ENCODE assay signal across 8 cellular contexts in genomic region chr6:31575335-31575901, GRCh38. TPM values are rescaled to one million over a fixed set of nuclear protein-coding genes. Genes with fewer than 3 reads are reported as not detected.
DNase-seq lines count a peak whose midpoint lies in the region; ATAC-seq and TF ChIP-seq lines count a peak whose summit lies in the region.

TNF (plus strand) TSS chr6:31575565; CDS start chr6:31575742, 177 bp downstream.

- peak within 1 kb of the TSS; percentile 99 for H3K4me3 Mint-ChIP-seq in activated naive CD4-positive, alpha-beta T cell treated with anti-CD3 and anti-CD28 coated beads, Interleukin-2, amount 50 U/mL, for 24 hours
- peak within 1 kb of the TSS; percentile 86 to 97 for H3K4me3 Mint-ChIP-seq in stimulated activated naive CD8-positive, alpha-beta T cell treated with anti-CD3 and anti-CD28 coated beads, Interleukin-15, amount 100 ng/mL, for 72 hours
- H3K4me3 Mint-ChIP-seq in endothelial cell (ENCODE audit: unreplicated experiment) (no peak within 1 kb of the TSS), mesothelial cell of epicardium (no peak within 1 kb of the TSS)

- H3K27ac ChIP-seq in DND-41 (ENCODE audit: low read length) (peak within 1 kb of the TSS; percentile 76), mesenchymal stem cell (ENCODE audit: low read length, poor library complexity, severe bottlenecking) (no peak within 1 kb of the TSS)

- H3K18ac ChIP-seq in mesenchymal stem cell (ENCODE audit: low read depth in 1 of 2, low read length in 2 of 2), result no peak within 1 kb of the TSS

- H3K23ac ChIP-seq in mesenchymal stem cell (ENCODE audit: low read length in 2 of 2), result no peak within 1 kb of the TSS

- no peak within 1 kb of the TSS for H3K4ac ChIP-seq in mesenchymal stem cell (ENCODE audit: low read depth in 1 of 2, low read length in 2 of 2)

- no peak within 1 kb of the TSS for H2BK15ac ChIP-seq in mesenchymal stem cell (ENCODE audit: low read depth, poor library complexity, severe bottlenecking)

- no peaks in the 10 kb centered on the region for H3K36me3 ChIP-seq in DND-41 (ENCODE audit: insufficient read depth, low read length)
- H3K36me3 ChIP-seq in mesenchymal stem cell (ENCODE audit: control insufficient read depth in 1 of 2, insufficient read depth in 2 of 2, low read depth in 1 of 2, low read length in 2 of 2), result no peaks in the 10 kb centered on the region

- peak within 1 kb of the TSS; percentile 66 for H3K4me2 ChIP-seq in DND-41 (ENCODE audit: insufficient read depth, low read length)
- no peak within 1 kb of the TSS for H3K4me2 ChIP-seq in mesenchymal stem cell (ENCODE audit: low read length, poor library complexity, severe bottlenecking)

- H4K91ac ChIP-seq in mesenchymal stem cell (ENCODE audit: low read length), result peak within 1 kb of the TSS; percentile 11

- H3K14ac ChIP-seq in mesenchymal stem cell (ENCODE audit: low read length in 2 of 2), result no peak within 1 kb of the TSS

- DNase-seq in DND-41 (peak; percentile 92), mesenchymal stem cell (no peak), endothelial cell (ENCODE audit: low spot score) (no peak), mesothelial cell of epicardium (ENCODE audit: low spot score in 2 of 2, unreplicated experiment in 2 of 2) (no peak)
- peak; percentile 57 to 74 for DNase-seq in stimulated activated naive CD8-positive, alpha-beta T cell treated with anti-CD3 and anti-CD28 coated beads, Interleukin-15, amount 100 ng/mL, for 72 hours

- TF ChIP-seq CTCF in DND-41 (IDR thresholded peaks at IDR 0.05; ENCODE audit: borderline replicate concordance, extremely low read depth, low read length, poor library complexity, severe bottlenecking), result no peak
- no peak for TF ChIP-seq CTCF in endothelial cell (IDR thresholded peaks at IDR 0.05; ENCODE audit: unreplicated experiment)
- TF ChIP-seq CTCF in mesothelial cell of epicardium (IDR thresholded peaks at IDR 0.05; ENCODE audit: unreplicated experiment), result no peak

- peak within 1 kb of the TSS; percentile 99 for H3K27ac Mint-ChIP-seq in activated naive CD4-positive, alpha-beta T cell treated with anti-CD3 and anti-CD28 coated beads, Interleukin-2, amount 50 U/mL, for 24 hours
- H3K27ac Mint-ChIP-seq in stimulated activated naive CD8-positive, alpha-beta T cell treated with anti-CD3 and anti-CD28 coated beads, Interleukin-15, amount 100 ng/mL, for 72 hours, result peak within 1 kb of the TSS; percentile 47 to 82
- H3K27ac Mint-ChIP-seq in endothelial cell (ENCODE audit: unreplicated experiment) (no peak within 1 kb of the TSS), mesothelial cell of epicardium (no peak within 1 kb of the TSS)

- H3K79me1 ChIP-seq in mesenchymal stem cell (replicated peaks; ENCODE audit: low read length, poor library complexity, severe bottlenecking), result no peaks in the 10 kb centered on the region

- H3K27me3 Mint-ChIP-seq in activated naive CD4-positive, alpha-beta T cell treated with anti-CD3 and anti-CD28 coated beads, Interleukin-2, amount 50 U/mL, for 24 hours, result no peaks in the 10 kb centered on the region
- no peaks in the 10 kb centered on the region for H3K27me3 Mint-ChIP-seq in stimulated activated naive CD8-positive, alpha-beta T cell treated with anti-CD3 and anti-CD28 coated beads, Interleukin-15, amount 100 ng/mL, for 72 hours
- H3K27me3 Mint-ChIP-seq in endothelial cell (ENCODE audit: unreplicated experiment) (peaks cover 9% of the 10 kb centered on the region), mesothelial cell of epicardium (ENCODE audit: low read depth) (no peaks in the 10 kb centered on the region)

- H3K9ac ChIP-seq in DND-41 (ENCODE audit: low read depth, low read length), result peak within 1 kb of the TSS; percentile 65
- peak within 1 kb of the TSS; percentile 61 for H3K9ac ChIP-seq in mesenchymal stem cell (ENCODE audit: low read length)

- H3K4me3 ChIP-seq in DND-41 (ENCODE audit: low read depth in 1 of 2, low read length in 2 of 2) (peak within 1 kb of the TSS; percentile 4 to 62; a peak in 3 of 4 replicates), mesenchymal stem cell (ENCODE audit: insufficient read depth in 1 of 2, low read depth in 1 of 2, low read length in 2 of 2) (peak within 1 kb of the TSS in 1 of 2 experiments; percentile 71)

- H4K20me1 ChIP-seq in DND-41 (ENCODE audit: insufficient read depth, low read length), result no peaks in the 10 kb centered on the region

- H3K4me1 Mint-ChIP-seq in activated naive CD4-positive, alpha-beta T cell treated with anti-CD3 and anti-CD28 coated beads, Interleukin-2, amount 50 U/mL, for 24 hours, result peaks cover 86% of the 10 kb centered on the region
- peaks cover 91% of the 10 kb centered on the region for H3K4me1 Mint-ChIP-seq in stimulated activated naive CD8-positive, alpha-beta T cell treated with anti-CD3 and anti-CD28 coated beads, Interleukin-15, amount 100 ng/mL, for 72 hours
- peaks cover 15% of the 10 kb centered on the region for H3K4me1 Mint-ChIP-seq in endothelial cell (ENCODE audit: unreplicated experiment)
- H3K4me1 Mint-ChIP-seq in mesothelial cell of epicardium, result peaks cover 5% of the 10 kb centered on the region

- peaks cover 35% of the 10 kb centered on the region for H3K36me3 Mint-ChIP-seq in activated naive CD4-positive, alpha-beta T cell treated with anti-CD3 and anti-CD28 coated beads, Interleukin-2, amount 50 U/mL, for 24 hours
- H3K36me3 Mint-ChIP-seq in endothelial cell (ENCODE audit: low read depth, unreplicated experiment) (no peaks in the 10 kb centered on the region), mesothelial cell of epicardium (no peaks in the 10 kb centered on the region)

- WGBS in mesenchymal stem cell, result 94% methylated on average over 17 of the region's 19 CpGs

- no peak within 1 kb of the TSS for H4K8ac ChIP-seq in mesenchymal stem cell (ENCODE audit: low read length)

- peak; percentile 98 for TF ChIP-seq POLR2A in Raji (IDR thresholded peaks at IDR 0.05; ENCODE audit: insufficient read depth, low read depth, low read length)

- H3K27me3 ChIP-seq in DND-41 (ENCODE audit: insufficient read depth, low read length, poor library complexity), result no peaks in the 10 kb centered on the region
- peaks cover 0 to 10% of the 10 kb centered on the region in 2 experiments for H3K27me3 ChIP-seq in mesenchymal stem cell (ENCODE audit: control insufficient read depth in 1 of 2, insufficient read depth in 1 of 2, low read length in 2 of 2)

- H2AK5ac ChIP-seq in mesenchymal stem cell (ENCODE audit: low read length, severe bottlenecking), result no peak within 1 kb of the TSS

- no peak within 1 kb of the TSS for H2BK5ac ChIP-seq in mesenchymal stem cell (ENCODE audit: low read depth, low read length, poor library complexity, severe bottlenecking)

- H2AFZ ChIP-seq in DND-41 (ENCODE audit: low read depth, low read length) (peak within 1 kb of the TSS; percentile 80), mesenchymal stem cell (ENCODE audit: low read depth, low read length) (no peak within 1 kb of the TSS)

- H3K9me3 Mint-ChIP-seq in activated naive CD4-positive, alpha-beta T cell treated with anti-CD3 and anti-CD28 coated beads, Interleukin-2, amount 50 U/mL, for 24 hours, result no peaks in the 10 kb centered on the region
- no peaks in the 10 kb centered on the region for H3K9me3 Mint-ChIP-seq in stimulated activated naive CD8-positive, alpha-beta T cell treated with anti-CD3 and anti-CD28 coated beads, Interleukin-15, amount 100 ng/mL, for 72 hours
- H3K9me3 Mint-ChIP-seq in endothelial cell (ENCODE audit: unreplicated experiment) (no peaks in the 10 kb centered on the region), mesothelial cell of epicardium (no peaks in the 10 kb centered on the region)

- ATAC-seq in DND-41 (ENCODE audit: insufficient read depth, low read depth) (peak; percentile 74), GM19452 (IDR thresholded peaks at IDR 0.05; ENCODE audit: unreplicated experiment) (no peak)
- ATAC-seq in stimulated activated naive CD8-positive, alpha-beta T cell treated with anti-CD3 and anti-CD28 coated beads, Interleukin-15, amount 100 ng/mL, for 72 hours, result peak; percentile 11

- H3K9me3 ChIP-seq in DND-41 (ENCODE audit: insufficient read depth, low read length, severe bottlenecking) (no peaks in the 10 kb centered on the region), mesenchymal stem cell (ENCODE audit: control insufficient read depth, low read length) (no peaks in the 10 kb centered on the region)

- H3K79me2 ChIP-seq in DND-41 (ENCODE audit: insufficient read depth, low read length), result no peaks in the 10 kb centered on the region

- H2BK12ac ChIP-seq in mesenchymal stem cell (ENCODE audit: low read length in 2 of 2), result no peak within 1 kb of the TSS

- H3K4me1 ChIP-seq in DND-41 (ENCODE audit: insufficient read depth, low read length), result peaks cover 31% of the 10 kb centered on the region
- peaks cover 5% of the 10 kb centered on the region for H3K4me1 ChIP-seq in mesenchymal stem cell (ENCODE audit: control insufficient read depth, insufficient read depth, low read depth, low read length)

- H2BK120ac ChIP-seq in mesenchymal stem cell (ENCODE audit: low read depth, low read length), result no peak within 1 kb of the TSS

RNA-seq across cellular contexts. Expression of gene TNF, which starts in this region (rescaled TPM):
- polyA plus RNA-seq in mesenchymal stem cell (2013, experiment 1 of 2), result not detected
- polyA plus RNA-seq in mesenchymal stem cell (2013, experiment 2 of 2), result 0.03 TPM
- total RNA-seq in endothelial cell (ENCODE audit: unreplicated experiment) (not detected), mesothelial cell of epicardium (0.52 to 0.60 TPM (median 0.60 TPM) in 3 replicates)

Comparison
In these comparisons a context has a peak if more than half of its experiments do, and no peak if none do; other contexts are left out.
1. DNase-seq: peak in DND-41 (single experiment) and stimulated activated naive CD8-positive, alpha-beta T cell treated with anti-CD3 and anti-CD28 coated beads, Interleukin-15, amount 100 ng/mL, for 72 hours (2 of 2); none in mesenchymal stem cell (single experiment), endothelial cell (single experiment) and mesothelial cell of epicardium (0 of 2).
2. H3K27ac Mint-ChIP-seq: peak in activated naive CD4-positive, alpha-beta T cell treated with anti-CD3 and anti-CD28 coated beads, Interleukin-2, amount 50 U/mL, for 24 hours (single experiment) and stimulated activated naive CD8-positive, alpha-beta T cell treated with anti-CD3 and anti-CD28 coated beads, Interleukin-15, amount 100 ng/mL, for 72 hours (2 of 2); none in endothelial cell (single experiment) and mesothelial cell of epicardium (single experiment).
3. H3K4me3 Mint-ChIP-seq: peak in activated naive CD4-positive, alpha-beta T cell treated with anti-CD3 and anti-CD28 coated beads, Interleukin-2, amount 50 U/mL, for 24 hours (single experiment) and stimulated activated naive CD8-positive, alpha-beta T cell treated with anti-CD3 and anti-CD28 coated beads, Interleukin-15, amount 100 ng/mL, for 72 hours (2 of 2); none in endothelial cell (single experiment) and mesothelial cell of epicardium (single experiment).